ENCODE assay signal across 8 cellular contexts in the genomic region with DNA sequence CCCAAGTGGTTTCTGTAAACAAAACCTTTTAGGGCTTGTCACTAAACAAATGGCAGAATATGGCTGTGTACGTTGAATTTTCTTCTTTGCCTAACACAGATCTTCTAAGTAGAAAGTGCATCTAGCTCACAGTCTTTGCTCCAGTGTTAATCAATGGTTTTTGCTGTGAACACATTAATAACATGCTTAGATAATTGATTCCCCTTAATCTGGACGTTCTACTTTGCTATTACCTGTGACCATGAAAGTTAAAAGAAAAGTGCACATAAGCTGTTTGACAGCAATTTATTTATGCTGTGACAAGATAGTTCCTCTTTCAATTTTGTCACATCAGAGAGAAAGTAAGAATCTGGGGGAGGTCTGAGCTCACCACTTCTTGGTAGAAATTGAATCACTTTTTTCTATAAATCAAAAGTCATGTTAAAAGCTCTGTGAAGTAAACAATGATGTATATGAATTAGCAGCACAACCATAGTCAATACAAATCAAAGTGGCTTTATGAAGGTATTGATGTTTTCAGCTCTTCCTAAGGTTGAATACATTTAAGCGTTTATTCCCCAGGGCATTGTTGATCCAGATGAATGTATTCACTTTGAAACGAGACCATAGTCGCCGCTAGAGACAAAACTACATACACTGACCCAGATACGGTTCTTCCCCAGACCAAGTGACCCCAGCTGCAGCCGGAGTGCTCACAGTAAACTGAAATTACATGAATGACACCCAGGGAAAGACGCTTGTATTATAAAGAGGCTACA.
A peak's percentile ranks its signal among the peaks of the same experiment; 100 is the strongest.
DNase-seq lines count a peak whose midpoint lies in the region; ATAC-seq and TF ChIP-seq lines count a peak whose summit lies in the region.

No MANE protein-coding gene starts in this region.

- peaks cover 16% of the 10 kb centered on the region for H3K4me1 ChIP-seq in Karpas-422 (ENCODE audit: low read length)
- peaks cover 18% of the 10 kb centered on the region for H3K4me1 ChIP-seq in left ventricle myocardium inferior

- ATAC-seq in GM18868 (IDR thresholded peaks at IDR 0.05; ENCODE audit: unreplicated experiment) (peak; percentile 83), HG02588 (IDR thresholded peaks at IDR 0.05; ENCODE audit: unreplicated experiment) (peak; percentile 91), left colon (no peak)

- no peaks in the 10 kb centered on the region for H3K36me3 ChIP-seq in Karpas-422 (ENCODE audit: insufficient read depth, low read length)
- H3K36me3 ChIP-seq in left ventricle myocardium inferior, result no peaks in the 10 kb centered on the region

- peak overlapping the region; percentile 6 for H3K4me2 ChIP-seq in Karpas-422 (ENCODE audit: low read depth, low read length, poor library complexity, severe bottlenecking)

- H3K27me3 ChIP-seq in Karpas-422 (ENCODE audit: low read length) (no peaks in the 10 kb centered on the region), left ventricle myocardium inferior (ENCODE audit: low read depth) (no peaks in the 10 kb centered on the region)

- H3K9me2 ChIP-seq in Karpas-422 (replicated peaks; ENCODE audit: insufficient read depth, low read length), result no peaks in the 10 kb centered on the region

- H3K27ac ChIP-seq in Karpas-422 (ENCODE audit: low read length), result no peak overlapping the region
- H3K27ac ChIP-seq in left ventricle myocardium inferior (replicated peaks), result no peak overlapping the region

- no peak overlapping the region for H3K9ac ChIP-seq in Karpas-422 (ENCODE audit: low read length)

- no peaks in the 10 kb centered on the region for H3K79me2 ChIP-seq in Karpas-422 (ENCODE audit: low read length)

- H3K27ac Mint-ChIP-seq in nephron progenitor cell, result no peak overlapping the region
- H3K27ac Mint-ChIP-seq in activated CD4-positive, alpha-beta T cell treated with anti-CD3 and anti-CD28 coated beads, Interleukin-2, amount 10 ng/mL, durations not matched to agents 7 days and 5 days, result no peak overlapping the region

- POLR2A ChIA-PET in activated CD4-positive, alpha-beta T cell treated with anti-CD3 and anti-CD28 coated beads, Interleukin-2, amount 10 ng/mL, durations not matched to agents 7 days and 5 days (lab: Charles Lee), result no interaction called here

- TF ChIP-seq CTCF in nephron progenitor cell (IDR thresholded peaks at IDR 0.05), result no peak
- no peak for TF ChIP-seq CTCF in left ventricle myocardium inferior (IDR thresholded peaks at IDR 0.05; ENCODE audit: borderline replicate concordance)

- H2AFZ ChIP-seq in Karpas-422 (ENCODE audit: low read length), result no peak overlapping the region

- peaks cover 10% of the 10 kb centered on the region for H3K9me3 Mint-ChIP-seq in nephron progenitor cell
- H3K9me3 Mint-ChIP-seq in activated CD4-positive, alpha-beta T cell treated with anti-CD3 and anti-CD28 coated beads, Interleukin-2, amount 10 ng/mL, durations not matched to agents 7 days and 5 days, result peaks cover under 1% of the 10 kb centered on the region

- H3K4me3 Mint-ChIP-seq in nephron progenitor cell, result no peak overlapping the region
- no peak overlapping the region for H3K4me3 Mint-ChIP-seq in activated CD4-positive, alpha-beta T cell treated with anti-CD3 and anti-CD28 coated beads, Interleukin-2, amount 10 ng/mL, durations not matched to agents 7 days and 5 days

- H3K27me3 Mint-ChIP-seq in nephron progenitor cell (ENCODE audit: low read depth, poor library complexity), result no peaks in the 10 kb centered on the region
- H3K27me3 Mint-ChIP-seq in activated CD4-positive, alpha-beta T cell treated with anti-CD3 and anti-CD28 coated beads, Interleukin-2, amount 10 ng/mL, durations not matched to agents 7 days and 5 days, result no peaks in the 10 kb centered on the region

- H4K20me1 ChIP-seq in Karpas-422 (ENCODE audit: insufficient read depth, low read depth, low read length), result no peaks in the 10 kb centered on the region

- H3K4me3 ChIP-seq in Karpas-422 (ENCODE audit: low read length) (no peak overlapping the region), left ventricle myocardium inferior (no peak overlapping the region)

- H3K4me1 Mint-ChIP-seq in nephron progenitor cell, result no peaks in the 10 kb centered on the region
- no peaks in the 10 kb centered on the region for H3K4me1 Mint-ChIP-seq in activated CD4-positive, alpha-beta T cell treated with anti-CD3 and anti-CD28 coated beads, Interleukin-2, amount 10 ng/mL, durations not matched to agents 7 days and 5 days

- peaks cover 9% of the 10 kb centered on the region for H3K36me3 Mint-ChIP-seq in nephron progenitor cell (ENCODE audit: low read depth)
- no peaks in the 10 kb centered on the region for H3K36me3 Mint-ChIP-seq in activated CD4-positive, alpha-beta T cell treated with anti-CD3 and anti-CD28 coated beads, Interleukin-2, amount 10 ng/mL, durations not matched to agents 7 days and 5 days (ENCODE audit: low read depth)

- DNase-seq in Karpas-422 (peak; percentile 48), nephron progenitor cell (peak; percentile 13), NCI-H774 (lab: John Stamatoyannopoulos, UW) (no peak), left colon (no peak), left ventricle myocardium inferior (no peak)
- no peak for DNase-seq in activated CD4-positive, alpha-beta T cell treated with anti-CD3 and anti-CD28 coated beads, Interleukin-2, amount 10 ng/mL, durations not matched to agents 7 days and 5 days

- intact Hi-C loops in left colon (cut with DNase I, micrococcal nuclease), result no loop called here
- intact Hi-C loops in left ventricle myocardium inferior (cut with micrococcal nuclease), result no loop called here

- CTCF ChIA-PET in activated CD4-positive, alpha-beta T cell treated with anti-CD3 and anti-CD28 coated beads, Interleukin-2, amount 10 ng/mL, durations not matched to agents 7 days and 5 days (lab: Charles Lee), result interaction anchor here (0.6 kb wide), 1 partner anchor 12 kb away, joined by 3 read pairs; no protein-coding TSS in a partner anchor

- no peaks in the 10 kb centered on the region for H3K9me3 ChIP-seq in Karpas-422 (ENCODE audit: low read length)
- no peaks in the 10 kb centered on the region for H3K9me3 ChIP-seq in left ventricle myocardium inferior (replicated peaks)

Comparison
In these comparisons a context has a peak if more than half of its experiments do, and no peak if none do; other contexts are left out.
1. DNase-seq: peak in Karpas-422 (single experiment) and nephron progenitor cell (single experiment); none in NCI-H774 (single experiment), left colon (0 of 2), left ventricle myocardium inferior (single experiment) and activated CD4-positive, alpha-beta T cell treated with anti-CD3 and anti-CD28 coated beads, Interleukin-2, amount 10 ng/mL, durations not matched to agents 7 days and 5 days (single experiment).